In genomic region chr4:78591404-78591803, GRCh38 we compare ENCODE assay signal across 16 cellular contexts.
"Had no signal": no experiment of that assay in that cellular context is flagged by ENCODE, and none has a peak within 500 bp of the region (broad histone marks: within the 10 kb centered on the region; RNA-seq: fewer than 3 reads in every experiment).

No MANE protein-coding gene starts in this region.

- H3K27me3 Mint-ChIP-seq: activated naive CD8-positive, alpha-beta T cell treated with anti-CD3 and anti-CD28 coated beads, Interleukin-2, amount 10 ng/mL, durations not matched to agents 7 days and 5 days; memory B cell had no signal

- H3K36me3 Mint-ChIP-seq: memory B cell had no signal

- H3K4me1 Mint-ChIP-seq: activated naive CD8-positive, alpha-beta T cell treated with anti-CD3 and anti-CD28 coated beads, Interleukin-2, amount 10 ng/mL, durations not matched to agents 7 days and 5 days; nephron progenitor cell had no signal

- H3K4me1 ChIP-seq: SJSA1, vagina had no signal

- H3K27ac ChIP-seq: coronary artery, SJSA1, vagina had no signal

- H3K27ac Mint-ChIP-seq: activated naive CD8-positive, alpha-beta T cell treated with anti-CD3 and anti-CD28 coated beads, Interleukin-2, amount 10 ng/mL, durations not matched to agents 7 days and 5 days; activated T-cell treated with anti-CD3 and anti-CD28 coated beads, Interleukin-2, amount 50 U/mL, for 72 hours; memory B cell; nephron progenitor cell; T-helper 2 cell treated with Interferon-gamma antibody and Interleukin-4, amounts not matched to agents 5 μg/mL and 100 μg/mL, for 36 hours had no signal

- H3K4me3 Mint-ChIP-seq: activated naive CD8-positive, alpha-beta T cell treated with anti-CD3 and anti-CD28 coated beads, Interleukin-2, amount 10 ng/mL, durations not matched to agents 7 days and 5 days; activated T-cell treated with anti-CD3 and anti-CD28 coated beads, Interleukin-2, amount 50 U/mL, for 72 hours; memory B cell; nephron progenitor cell; T-helper 2 cell treated with Interferon-gamma antibody and Interleukin-4, amounts not matched to agents 5 μg/mL and 100 μg/mL, for 36 hours had no signal

- ATAC-seq: activated T-cell treated with anti-CD3 and anti-CD28 coated beads, Interleukin-2, amount 50 U/mL, for 72 hours had no signal

- H3K9me3 Mint-ChIP-seq: activated naive CD8-positive, alpha-beta T cell treated with anti-CD3 and anti-CD28 coated beads, Interleukin-2, amount 10 ng/mL, durations not matched to agents 7 days and 5 days; activated T-cell treated with anti-CD3 and anti-CD28 coated beads, Interleukin-2, amount 50 U/mL, for 72 hours; T-helper 2 cell treated with Interferon-gamma antibody and Interleukin-4, amounts not matched to agents 5 μg/mL and 100 μg/mL, for 36 hours had no signal

- H3K9me3 ChIP-seq: SJSA1, tibial nerve, vagina had no signal

- H3K36me3 ChIP-seq: vagina had no signal

- H3K4me3 ChIP-seq: coronary artery, SJSA1, tibial nerve, vagina had no signal

- DNase-seq: activated CD4-positive, alpha-beta T cell treated with anti-CD3 and anti-CD28 coated beads, Interleukin-2, amount 50 U/mL, for 4 hours; activated CD4-positive, CD25-positive, alpha-beta regulatory T cell treated with anti-CD3 and anti-CD28 coated beads, Interleukin-2, amount 50 U/mL, for 72 hours; activated naive CD8-positive, alpha-beta T cell treated with anti-CD3 and anti-CD28 coated beads, Interleukin-2, amount 10 ng/mL, durations not matched to agents 7 days and 5 days; activated T-cell treated with anti-CD3 and anti-CD28 coated beads, Interleukin-2, amount 50 U/mL, for 72 hours; aorta; effector memory CD4-positive, alpha-beta T cell; foreskin melanocyte; hippocampal formation; nephron progenitor cell; SW 1271 had no signal

- H3K27me3 ChIP-seq: SJSA1, tibial nerve, vagina had no signal
